Comparison of ENCODE assay signal across 11 cellular contexts in genomic region chr14:31437045-31437691, GRCh38. TPM values are rescaled to one million over a fixed set of nuclear protein-coding genes. Genes with fewer than 3 reads are reported as not detected.
"Had no signal": no experiment of that assay in that cellular context is flagged by ENCODE, and none has a peak within 500 bp of the region (broad histone marks: within the 10 kb centered on the region; RNA-seq: fewer than 3 reads in every experiment).

No MANE protein-coding gene starts in this region.

RNA-seq across cellular contexts. Expression of gene GPR33, which starts 50.7 kb away (rescaled TPM):
- total RNA-seq: OCI-LY7, PC-3, PC-9, Peyer's patch, Right ventricle myocardium inferior, Right ventricle myocardium superior, RPMI7951, SJCRH30, SJSA1, SK-MEL-5 had no signal
- polyA plus RNA-seq: SK-N-SH had no signal
